ENCODE assay signal across 24 cellular contexts in genomic region chr2:73008261-73009159, GRCh38.
"Had no signal": no experiment of that assay in that cellular context is flagged by ENCODE, and none has a peak within 500 bp of the region (broad histone marks: within the 10 kb centered on the region; RNA-seq: fewer than 3 reads in every experiment).

No MANE protein-coding gene starts in this region.

- H3K27ac Mint-ChIP-seq: activated CD4-positive, alpha-beta T cell treated with anti-CD3 and anti-CD28 coated beads for 36 hours; activated T-helper 17 cell treated with anti-CD3 and anti-CD28 coated beads, Interleukin-2, amount 50 U/mL, for 72 hours; immature natural killer cell; stimulated activated effector memory CD8-positive, alpha-beta T cell treated with anti-CD3 and anti-CD28 coated beads, Interleukin-12 subunit alpha, Interleukin-12 subunit beta, amount 100 ng/mL, for 72 hours; stimulated activated naive CD8-positive, alpha-beta T cell treated with anti-CD3 and anti-CD28 coated beads, Interleukin-15, Interleukin-2, amounts not matched to agents 100 ng/mL and 50 ng/mL, for 24 hours had no signal

- H3K27ac ChIP-seq: colonic mucosa, left lung, pancreas, prostate gland, sigmoid colon, thyroid gland, upper lobe of left lung had no signal

- H3K36me3 ChIP-seq: colonic mucosa, pancreas, prostate gland, thyroid gland had no signal

- H3K27me3 Mint-ChIP-seq: activated CD4-positive, alpha-beta T cell treated with anti-CD3 and anti-CD28 coated beads for 36 hours; activated T-helper 17 cell treated with anti-CD3 and anti-CD28 coated beads, Interleukin-2, amount 50 U/mL, for 72 hours; naive B cell; stimulated activated naive CD8-positive, alpha-beta T cell treated with anti-CD3 and anti-CD28 coated beads, Interleukin-15, Interleukin-2, amounts not matched to agents 100 ng/mL and 50 ng/mL, for 24 hours had no signal

- H3K4me3 Mint-ChIP-seq: activated CD4-positive, alpha-beta T cell treated with anti-CD3 and anti-CD28 coated beads for 36 hours; activated T-helper 17 cell treated with anti-CD3 and anti-CD28 coated beads, Interleukin-2, amount 50 U/mL, for 72 hours; immature natural killer cell; stimulated activated effector memory CD8-positive, alpha-beta T cell treated with anti-CD3 and anti-CD28 coated beads, Interleukin-12 subunit alpha, Interleukin-12 subunit beta, amount 100 ng/mL, for 72 hours; stimulated activated naive CD8-positive, alpha-beta T cell treated with anti-CD3 and anti-CD28 coated beads, Interleukin-15, Interleukin-2, amounts not matched to agents 100 ng/mL and 50 ng/mL, for 24 hours had no signal

- H3K9me3 Mint-ChIP-seq: activated naive CD4-positive, alpha-beta T cell treated with anti-CD3 and anti-CD28 coated beads, Interleukin-2, amount 50 U/mL, for 72 hours; activated T-helper 17 cell treated with anti-CD3 and anti-CD28 coated beads, Interleukin-2, amount 50 U/mL, for 72 hours; nephron progenitor cell; stimulated activated effector memory CD8-positive, alpha-beta T cell treated with anti-CD3 and anti-CD28 coated beads, Interleukin-12 subunit alpha, Interleukin-12 subunit beta, amount 100 ng/mL, for 72 hours; stimulated activated naive CD8-positive, alpha-beta T cell treated with anti-CD3 and anti-CD28 coated beads, Interleukin-15, Interleukin-2, amounts not matched to agents 100 ng/mL and 50 ng/mL, for 24 hours had no signal

- H3K4me3 ChIP-seq: colonic mucosa, left lung, pancreas, prostate gland, sigmoid colon, thyroid gland, upper lobe of left lung had no signal

- DNase-seq: activated CD4-positive, alpha-beta T cell treated with anti-CD3 and anti-CD28 coated beads for 36 hours; activated CD4-positive, CD25-positive, alpha-beta regulatory T cell; activated naive CD4-positive, alpha-beta T cell; activated T-cell treated with anti-CD3 and anti-CD28 coated beads, Interleukin-2, amount 50 U/mL, for 1 hour; colonic mucosa; effector memory CD4-positive, alpha-beta T cell; erythroblast; hypothalamus; immature natural killer cell; left lung; naive B cell; nephron progenitor cell; retina; sigmoid colon; stimulated activated CD4-positive, alpha-beta T cell treated with anti-CD3 and anti-CD28 coated beads, Interleukin-4, amount 100 ng/mL, for 24 hours; T-helper 1 cell; thyroid gland; upper lobe of left lung had no signal

- H3K9me3 ChIP-seq: colonic mucosa, pancreas, prostate gland, sigmoid colon, thyroid gland, upper lobe of left lung had no signal

- ATAC-seq: activated CD4-positive, alpha-beta T cell treated with anti-CD3 and anti-CD28 coated beads for 36 hours; activated naive CD4-positive, alpha-beta T cell treated with anti-CD3 and anti-CD28 coated beads, Interleukin-2, amount 50 U/mL, for 72 hours; activated T-helper 17 cell treated with anti-CD3 and anti-CD28 coated beads, Interleukin-2, amount 50 U/mL, for 72 hours; left lung; pancreas; stimulated activated effector memory CD8-positive, alpha-beta T cell treated with anti-CD3 and anti-CD28 coated beads, Interleukin-12 subunit alpha, Interleukin-12 subunit beta, amount 100 ng/mL, for 72 hours had no signal

- H3K27me3 ChIP-seq: colonic mucosa, left lung, pancreas, sigmoid colon, thyroid gland, upper lobe of left lung had no signal

- H3K4me1 Mint-ChIP-seq: activated CD4-positive, alpha-beta T cell treated with anti-CD3 and anti-CD28 coated beads for 36 hours; activated T-helper 17 cell treated with anti-CD3 and anti-CD28 coated beads, Interleukin-2, amount 50 U/mL, for 72 hours; immature natural killer cell; naive B cell; stimulated activated effector memory CD8-positive, alpha-beta T cell treated with anti-CD3 and anti-CD28 coated beads, Interleukin-12 subunit alpha, Interleukin-12 subunit beta, amount 100 ng/mL, for 72 hours had no signal

- H3K4me1 ChIP-seq: colonic mucosa, left lung, pancreas, prostate gland, sigmoid colon, thyroid gland, upper lobe of left lung had no signal

- H3K36me3 Mint-ChIP-seq: activated naive CD4-positive, alpha-beta T cell treated with anti-CD3 and anti-CD28 coated beads, Interleukin-2, amount 50 U/mL, for 72 hours; stimulated activated effector memory CD8-positive, alpha-beta T cell treated with anti-CD3 and anti-CD28 coated beads, Interleukin-12 subunit alpha, Interleukin-12 subunit beta, amount 100 ng/mL, for 72 hours had no signal
